In the genomic region with DNA sequence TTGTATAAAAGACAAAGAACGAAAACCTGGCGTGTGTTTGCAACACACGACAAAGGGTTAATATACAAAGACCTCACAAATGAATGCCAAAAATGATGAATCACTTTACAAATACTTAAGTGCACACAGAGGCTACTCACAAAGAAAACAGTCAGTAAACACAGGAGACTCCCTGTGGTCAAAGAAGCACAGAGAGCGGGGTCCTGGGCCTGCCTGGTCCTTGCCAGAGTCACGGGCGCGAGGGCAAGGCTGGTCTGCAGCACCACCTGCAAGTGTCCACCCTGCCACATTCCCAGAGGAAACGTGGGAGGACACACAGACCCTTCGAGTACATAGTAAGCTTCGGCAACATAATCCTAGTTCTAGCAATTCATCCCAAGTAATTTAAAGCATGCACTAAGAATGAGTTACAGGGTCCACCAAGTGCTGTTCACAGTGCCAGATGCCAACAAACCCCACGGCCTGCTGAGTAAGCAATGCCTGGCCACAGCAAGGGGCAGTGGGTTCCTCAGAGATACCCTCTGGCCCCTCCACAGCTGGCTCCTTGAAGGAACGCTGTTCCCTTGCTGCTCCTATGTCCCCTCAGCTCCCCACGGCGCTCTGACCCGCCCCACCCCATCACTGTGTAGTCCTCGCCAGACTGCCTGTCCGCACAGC, we compare ENCODE assay signal across 10 cellular contexts. TPM values are rescaled to one million over a fixed set of nuclear protein-coding genes. Genes with fewer than 3 reads are reported as not detected.
DNase-seq lines count a peak whose midpoint lies in the region; ATAC-seq and TF ChIP-seq lines count a peak whose summit lies in the region.
"Had no signal": no experiment of that assay in that cellular context is flagged by ENCODE, and none has a peak within 500 bp of the region (broad histone marks: within the 10 kb centered on the region; RNA-seq: fewer than 3 reads in every experiment).

No MANE protein-coding gene starts in this region.

- DNase-seq in DMS53 treated with DMSO at 0.1 percent for 48 hours (lab: John Stamatoyannopoulos, UW; ENCODE audit: unreplicated experiment) (peak; percentile 16), NCI-H460 (ENCODE audit: extremely low read depth, low read depth) (peak; percentile 68), prostate gland (ENCODE audit: low spot score) (no peak), SHP77 (lab: John Stamatoyannopoulos, UW) (no peak), medulla oblongata (ENCODE audit: extremely low spot score) (no peak), NCI-H345 (lab: John Stamatoyannopoulos, UW) (no peak), germinal center (ENCODE audit: low spot score) (no peak)
- no peak for DNase-seq in effector memory CD8-positive, alpha-beta T cell
- DNase-seq: naive B cell; stimulated activated naive CD8-positive, alpha-beta T cell treated with anti-CD3 and anti-CD28 coated beads, Interleukin-15, amount 100 ng/mL, for 72 hours had no signal

- H3K4me1 Mint-ChIP-seq in effector memory CD8-positive, alpha-beta T cell (ENCODE audit: low read depth in 2 of 2), result peaks cover 26% of the 10 kb centered on the region in 2 donors

- ATAC-seq in effector memory CD8-positive, alpha-beta T cell (replicated peaks), result no peak
- ATAC-seq: stimulated activated naive CD8-positive, alpha-beta T cell treated with anti-CD3 and anti-CD28 coated beads, Interleukin-15, amount 100 ng/mL, for 72 hours had no signal

- H3K27me3 Mint-ChIP-seq in effector memory CD8-positive, alpha-beta T cell, result no peaks in the 10 kb centered on the region
- H3K27me3 Mint-ChIP-seq: naive B cell; stimulated activated naive CD8-positive, alpha-beta T cell treated with anti-CD3 and anti-CD28 coated beads, Interleukin-15, amount 100 ng/mL, for 72 hours had no signal

- no peak overlapping the region for H3K4me3 Mint-ChIP-seq in effector memory CD8-positive, alpha-beta T cell
- H3K4me3 Mint-ChIP-seq: naive B cell; stimulated activated naive CD8-positive, alpha-beta T cell treated with anti-CD3 and anti-CD28 coated beads, Interleukin-15, amount 100 ng/mL, for 72 hours had no signal

- no peaks in the 10 kb centered on the region for H3K9me3 Mint-ChIP-seq in effector memory CD8-positive, alpha-beta T cell
- H3K9me3 Mint-ChIP-seq: naive B cell; stimulated activated naive CD8-positive, alpha-beta T cell treated with anti-CD3 and anti-CD28 coated beads, Interleukin-15, amount 100 ng/mL, for 72 hours had no signal

- H3K4me1 ChIP-seq in prostate gland (replicated peaks), result peaks cover 17% of the 10 kb centered on the region

- intact Hi-C loops in prostate gland (cut with DNase I), result no loop called here

- no peaks in the 10 kb centered on the region for H3K9me3 ChIP-seq in prostate gland

- TF ChIP-seq CTCF in prostate gland (IDR thresholded peaks at IDR 0.05), result no peak

- H3K27me3 ChIP-seq in prostate gland (replicated peaks; ENCODE audit: insufficient read depth), result no peaks in the 10 kb centered on the region

- H3K27ac ChIP-seq in prostate gland, result peak overlapping the region; percentile 15 to 34

- WGBS in prostate gland, result 35% methylated on average over 17 of the region's 17 CpGs

- peak overlapping the region; percentile 31 to 50 for H3K27ac Mint-ChIP-seq in effector memory CD8-positive, alpha-beta T cell

- no peak overlapping the region for H3K4me3 ChIP-seq in prostate gland

- H3K36me3 Mint-ChIP-seq in effector memory CD8-positive, alpha-beta T cell (ENCODE audit: insufficient read depth), result peaks cover 17% of the 10 kb centered on the region

- no peaks in the 10 kb centered on the region for H3K36me3 ChIP-seq in prostate gland

- TF ChIP-seq POLR2A in prostate gland (IDR thresholded peaks at IDR 0.05), result no peak

RNA-seq across cellular contexts. Expression of gene FAAP100, which starts 24.6 kb away (rescaled TPM):
- total RNA-seq in NCI-H460 (2014; rRNA removed; shearing (Covaris generic)), result 13.0 and 15.4 TPM in 2 replicates
- 81.4 and 104 TPM in 2 replicates for polyA plus RNA-seq in NCI-H460 (2014; cell fraction: nucleus; rRNA removed)
- total RNA-seq in prostate gland, result 10 to 100 TPM; 27.8 to 44.4 TPM

RNA-seq across cellular contexts. Expression of gene FSCN2, which starts 48.6 kb away (rescaled TPM):
- total RNA-seq in NCI-H460 (2014; rRNA removed; shearing (Covaris generic)), result 0.46 and 0.62 TPM in 2 replicates
- 0.72 and 1.1 TPM in 2 replicates for polyA plus RNA-seq in NCI-H460 (2014; cell fraction: nucleus; rRNA removed)
- 1 to 10 TPM; 3.1 to 5.6 TPM for total RNA-seq in prostate gland

Comparison
In these comparisons a context has a peak if more than half of its experiments do, and no peak if none do; other contexts are left out.
1. DNase-seq: peak in DMS53 treated with DMSO at 0.1 percent for 48 hours (single experiment) and NCI-H460 (single experiment); none in effector memory CD8-positive, alpha-beta T cell (0 of 3), prostate gland (single experiment), SHP77 (0 of 2), medulla oblongata (single experiment), NCI-H345 (single experiment) and germinal center (single experiment).